Comparison of ENCODE assay signal across 16 cellular contexts in genomic region chr12:49647280-49647679, GRCh38. TPM values are rescaled to one million over a fixed set of nuclear protein-coding genes. Genes with fewer than 3 reads are reported as not detected.
A peak's percentile ranks its signal among the peaks of the same experiment; 100 is the strongest.
DNase-seq lines count a peak whose midpoint lies in the region; ATAC-seq, FAIRE-seq and TF ChIP-seq lines count a peak whose summit lies in the region.
"Had no signal": no experiment of that assay in that cellular context is flagged by ENCODE, and none has a peak within 500 bp of the region (broad histone marks: within the 10 kb centered on the region; RNA-seq: fewer than 3 reads in every experiment).

No MANE protein-coding gene starts in this region.

- TF ChIP-seq EP300 in stomach (IDR thresholded peaks at IDR 0.05): no peak

- H3K27ac ChIP-seq in HUES6 (ENCODE audit: low read depth, low read length) (peak overlapping the region; percentile 60; the same call in 1 of the 2 replicates), kidney (ENCODE audit: low read depth in 2 of 2, low read length in 2 of 2) (peak overlapping the region in 1 of 2 donors; percentile 44), stomach (peak overlapping the region in 4 of 5 donors; percentile 20 to 47 (median 42))
- H3K27ac ChIP-seq: suprapubic skin had no signal

- DNase-seq in WTC11 (ENCODE audit: low spot score) (no peak), kidney (peak; percentile 65), stomach (no peak), head of caudate nucleus (no peak), NCI-H524 (lab: John Stamatoyannopoulos, UW) (no peak), NCI-H345 treated with DMSO at 0.1 percent for 48 hours (lab: John Stamatoyannopoulos, UW; ENCODE audit: unreplicated experiment) (no peak)
- DNase-seq: activated naive CD4-positive, alpha-beta T cell treated with anti-CD3 and anti-CD28 coated beads, Interleukin-2, amount 10 ng/mL, durations not matched to agents 7 days and 5 days; Calu3; MM.1S; NCI-H2227 treated with DMSO at 0.1 percent for 48 hours; T-helper 9 cell had no signal

- H3K27me3 Mint-ChIP-seq in WTC11 (ENCODE audit: low read depth): no peaks in the 10 kb centered on the region
- H3K27me3 Mint-ChIP-seq: activated naive CD4-positive, alpha-beta T cell treated with anti-CD3 and anti-CD28 coated beads, Interleukin-2, amount 10 ng/mL, durations not matched to agents 7 days and 5 days had no signal

- no peak overlapping the region for H3K4me3 Mint-ChIP-seq in WTC11
- H3K4me3 Mint-ChIP-seq: activated naive CD4-positive, alpha-beta T cell treated with anti-CD3 and anti-CD28 coated beads, Interleukin-2, amount 10 ng/mL, durations not matched to agents 7 days and 5 days had no signal

- H3K9ac ChIP-seq in HUES6 (ENCODE audit: low read length): peak overlapping the region; percentile 27
- no peak overlapping the region for H3K9ac ChIP-seq in kidney (ENCODE audit: low read length in 2 of 2)

- no peak for ATAC-seq in WTC11
- no peak for ATAC-seq in GM19452 (IDR thresholded peaks at IDR 0.05; ENCODE audit: unreplicated experiment)

- no peak overlapping the region for H3K4me3 ChIP-seq in HUES6 (ENCODE audit: low read depth, low read length)
- H3K4me3 ChIP-seq in kidney (ENCODE audit: low read length in 2 of 2): no peak overlapping the region
- no peak overlapping the region for H3K4me3 ChIP-seq in stomach
- H3K4me3 ChIP-seq: HAP-1, suprapubic skin had no signal

- FAIRE-seq in kidney (lab: Jason Lieb, UNC): no peak
- FAIRE-seq: RCC 7860 had no signal

- H3K9me3 ChIP-seq in HUES6 (ENCODE audit: control insufficient read depth, insufficient read depth, low read depth, low read length) (no peaks in the 10 kb centered on the region), kidney (ENCODE audit: control insufficient read depth in 1 of 2, low read length in 2 of 2) (no peaks in the 10 kb centered on the region), stomach (no peaks in the 10 kb centered on the region)
- H3K9me3 ChIP-seq: HAP-1, suprapubic skin had no signal

- CTCF ChIA-PET in WTC11 (lab: Charles Lee): interaction anchor here (0.6 to 2.8 kb wide), 8 partner anchors 10 to 192 kb away, joined by 3 to 16 read pairs (median 4); partner anchors contain the start of gene TMBIM6

- peaks cover 45% of the 10 kb centered on the region for H3K36me3 Mint-ChIP-seq in WTC11

- H3K9me3 Mint-ChIP-seq in WTC11: no peaks in the 10 kb centered on the region
- H3K9me3 Mint-ChIP-seq: activated naive CD4-positive, alpha-beta T cell treated with anti-CD3 and anti-CD28 coated beads, Interleukin-2, amount 10 ng/mL, durations not matched to agents 7 days and 5 days had no signal

- POLR2A ChIA-PET in WTC11 (lab: Charles Lee): interaction anchor here (0.6 to 1.4 kb wide), 4 partner anchors 9 to 81 kb away, joined by 3 to 4 read pairs (median 4); no protein-coding TSS in a partner anchor

- TF ChIP-seq CTCF in WTC11 (IDR thresholded peaks at IDR 0.05) (no peak), kidney (IDR thresholded peaks at IDR 0.05; ENCODE audit: borderline replicate concordance, extremely low read depth, insufficient read depth) (no peak), stomach (IDR thresholded peaks at IDR 0.05) (no peak)

- peak overlapping the region; percentile 60; the same call in 1 of the 2 replicates for H3K27ac Mint-ChIP-seq in WTC11
- H3K27ac Mint-ChIP-seq: activated naive CD4-positive, alpha-beta T cell treated with anti-CD3 and anti-CD28 coated beads, Interleukin-2, amount 10 ng/mL, durations not matched to agents 7 days and 5 days had no signal

- H3K4me1 ChIP-seq in HUES6 (ENCODE audit: control insufficient read depth, insufficient read depth, low read length) (peaks cover 5% of the 10 kb centered on the region), kidney (ENCODE audit: control insufficient read depth in 1 of 2, insufficient read depth in 1 of 2, low read depth in 1 of 2, low read length in 2 of 2) (peaks cover 3 to 23% of the 10 kb centered on the region in 2 donors), stomach (peaks cover 8 to 35% (median 32%) of the 10 kb centered on the region in 4 donors)
- H3K4me1 ChIP-seq: HAP-1 had no signal

- H3K36me3 ChIP-seq in HUES6 (ENCODE audit: control insufficient read depth, insufficient read depth, low read length) (peaks cover 88% of the 10 kb centered on the region), kidney (ENCODE audit: control insufficient read depth in 1 of 2, insufficient read depth in 2 of 2, low read length in 2 of 2) (peaks cover 16% of the 10 kb centered on the region in 2 donors), stomach (peaks cover 38 to 94% (median 90%) of the 10 kb centered on the region in 4 donors)

- WGBS in stomach, 5 donors: 67 to 82% (median 75%) methylated on average over 7 of the region's 7 CpGs

- H3K27me3 ChIP-seq in HUES6 (ENCODE audit: control insufficient read depth, insufficient read depth, low read length) (no peaks in the 10 kb centered on the region), stomach (no peaks in the 10 kb centered on the region)
- H3K27me3 ChIP-seq: suprapubic skin had no signal

- intact Hi-C loops in kidney (cut with DNase I): no loop called here
- intact Hi-C loops in stomach (cut with DNase I; ENCODE audit: low total_unique reads): no loop called here
- intact Hi-C loops in head of caudate nucleus (cut with DNase I): no loop called here

- H3K4me1 Mint-ChIP-seq in WTC11: peaks cover 10% of the 10 kb centered on the region

- TF ChIP-seq POLR2A in stomach (IDR thresholded peaks at IDR 0.05): no peak

TF ChIP-seq in WTC11, 78 proteins besides CTCF, POLR2A, EP300 and RAD21 (continues in another document):
- TF ChIP-seq ZNF512 (CRISPR knock-in tag; IDR thresholded peaks at IDR 0.05; ENCODE audit: borderline replicate concordance) (no peak), ZSCAN18 (CRISPR knock-in tag; IDR thresholded peaks at IDR 0.05) (no peak), PREB (CRISPR knock-in tag; IDR thresholded peaks at IDR 0.05; ENCODE audit: borderline replicate concordance) (no peak), FOXK1 (CRISPR knock-in tag; IDR thresholded peaks at IDR 0.05) (no peak), ATF6 (CRISPR knock-in tag; IDR thresholded peaks at IDR 0.05) (no peak)

RNA-seq across cellular contexts. Expression of gene PRPF40B, which starts 23.9 kb away (rescaled TPM):
- total RNA-seq in WTC11 (2021) (38.0 to 46.0 TPM (median 40.5 TPM) in 3 replicates), kidney (33.3 TPM), stomach (10 to 100 TPM in 3 of 5 donors, 1 to 10 TPM in 2; 6.7 to 39.7 (median 14.0) TPM)
- polyA plus RNA-seq in kidney (ENCODE audit: insufficient read depth, low read depth, low replicate concordance) (20.1 TPM), stomach (10 to 100 TPM in 2 of 3 donors, 1 to 10 TPM in 1; 6.6 to 17.4 (median 12.6) TPM)

RNA-seq across cellular contexts. Expression of gene FAM186B, which starts 41.8 kb away (rescaled TPM):
- total RNA-seq in WTC11 (2021): 0.16 to 0.39 TPM (median 0.21 TPM) in 3 replicates
- 0.85 TPM for total RNA-seq in kidney
- polyA plus RNA-seq in kidney (ENCODE audit: insufficient read depth, low read depth, low replicate concordance): 0.34 TPM
- 1 to 10 TPM in 1 of 5 donors, under 1 TPM in 2, not detected in 2; 0.18 to 7.0 (median 0.29) TPM for total RNA-seq in stomach
- under 1 TPM in 1 of 3 donors, not detected in 2; 0.25 TPM for polyA plus RNA-seq in stomach

RNA-seq across cellular contexts. Expression of gene FMNL3, which starts 59.9 kb away (rescaled TPM):
- total RNA-seq in WTC11 (2021) (15.2 to 19.3 TPM (median 15.6 TPM) in 3 replicates), kidney (25.6 TPM), stomach (10 to 100 TPM in 2 of 5 donors, 1 to 10 TPM in 3; 2.9 to 28.5 (median 9.6) TPM)
- polyA plus RNA-seq in kidney (ENCODE audit: insufficient read depth, low read depth, low replicate concordance) (6.3 TPM), stomach (1 to 10 TPM; 2.1 to 8.1 (median 5.2) TPM)
